In the genomic region with DNA sequence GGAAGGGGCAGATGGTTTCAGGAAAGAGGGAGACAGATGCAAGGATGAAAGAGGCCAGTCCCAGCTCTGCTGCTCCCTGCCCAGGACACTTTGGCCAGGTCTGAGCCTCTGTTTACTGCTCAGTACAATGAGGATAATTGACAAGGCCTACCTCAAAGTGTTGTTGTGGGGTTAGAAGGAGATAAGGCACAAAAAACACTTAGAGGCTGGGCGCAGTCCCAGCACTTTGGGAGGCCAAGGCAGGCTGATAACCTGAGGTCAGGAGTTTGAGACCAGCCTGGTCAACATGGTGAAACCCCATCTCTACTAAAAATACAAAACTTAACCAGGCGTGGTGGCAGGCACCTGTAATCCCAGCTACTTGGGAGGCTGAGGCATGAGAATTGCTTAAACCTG, we compare ENCODE assay signal across 2 cellular contexts. TPM values are rescaled to one million over a fixed set of nuclear protein-coding genes. Genes with fewer than 3 reads are reported as not detected.
"Had no signal": no experiment of that assay in that cellular context is flagged by ENCODE, and none has a peak within 500 bp of the region (broad histone marks: within the 10 kb centered on the region; RNA-seq: fewer than 3 reads in every experiment).

No MANE protein-coding gene starts in this region.

RNA-seq across cellular contexts. Expression of a gene that starts 7.1 kb away (rescaled TPM):
- total RNA-seq: M059J, Right ventricle myocardium superior had no signal
